10 cellular contexts compared by ENCODE assay signal in genomic region chr15:85624241-85624855, GRCh38.
DNase-seq lines count a peak whose midpoint lies in the region; ATAC-seq and TF ChIP-seq lines count a peak whose summit lies in the region.
"Had no signal": no experiment of that assay in that cellular context is flagged by ENCODE, and none has a peak within 500 bp of the region (broad histone marks: within the 10 kb centered on the region; RNA-seq: fewer than 3 reads in every experiment).

No MANE protein-coding gene starts in this region.

- no peaks in the 10 kb centered on the region for H3K36me3 ChIP-seq in ascending aorta
- H3K36me3 ChIP-seq in upper lobe of right lung: peaks cover 43% of the 10 kb centered on the region

- no peak for ATAC-seq in activated T-cell treated with anti-CD3 and anti-CD28 coated beads, Interleukin-2, amount 50 U/mL, for 4 hours
- ATAC-seq in upper lobe of right lung: peak; percentile 55

- DNase-seq in activated T-cell treated with anti-CD3 and anti-CD28 coated beads, Interleukin-2, amount 50 U/mL, for 4 hours: no peak
- no peak for DNase-seq in activated T-cell treated with anti-CD3 and anti-CD28 coated beads, Interleukin-2, amount 50 U/mL, for 1 hour
- no peak for DNase-seq in ascending aorta (ENCODE audit: low spot score in 2 of 2)
- peak; percentile 64 for DNase-seq in medulla oblongata (ENCODE audit: extremely low spot score)
- DNase-seq in upper lobe of right lung: no peak
- DNase-seq in KG1 (lab: John Stamatoyannopoulos, UW): no peak
- no peak for DNase-seq in stimulated activated CD4-positive, alpha-beta T cell treated with anti-CD3 and anti-CD28 coated beads, Interleukin-15, amount 100 ng/mL, for 24 hours
- DNase-seq in globus pallidus (ENCODE audit: low spot score): no peak
- DNase-seq: NCI-H1105 had no signal

- peaks cover 65% of the 10 kb centered on the region for H3K4me1 Mint-ChIP-seq in activated T-cell treated with anti-CD3 and anti-CD28 coated beads, Interleukin-2, amount 50 U/mL, for 4 hours (ENCODE audit: low read depth)

- H3K27me3 ChIP-seq in ascending aorta: no peaks in the 10 kb centered on the region
- H3K27me3 ChIP-seq in upper lobe of right lung: no peaks in the 10 kb centered on the region

- intact Hi-C loops in ascending aorta (cut with DNase I): loop anchor here (5.0 kb wide), 1 partner anchor 83 kb away; no protein-coding TSS in a partner anchor
- intact Hi-C loops in upper lobe of right lung (cut with DNase I): no loop called here

- H3K4me3 ChIP-seq in ascending aorta (peak overlapping the region; percentile 18 to 74), upper lobe of right lung (peak overlapping the region; percentile 47)

- H3K27ac ChIP-seq in ascending aorta (peak overlapping the region; percentile 85 to 86), upper lobe of right lung (peak overlapping the region; percentile 74)
- H3K27ac ChIP-seq: epithelial cell of prostate had no signal

- peaks cover 32% of the 10 kb centered on the region for H3K36me3 Mint-ChIP-seq in activated T-cell treated with anti-CD3 and anti-CD28 coated beads, Interleukin-2, amount 50 U/mL, for 4 hours (ENCODE audit: insufficient read depth)

- H3K4me1 ChIP-seq in ascending aorta: peaks cover 3 to 31% of the 10 kb centered on the region in 2 donors
- peaks cover 93% of the 10 kb centered on the region for H3K4me1 ChIP-seq in upper lobe of right lung

- TF ChIP-seq CTCF in ascending aorta (IDR thresholded peaks at IDR 0.05): no peak
- no peak for TF ChIP-seq CTCF in upper lobe of right lung (IDR thresholded peaks at IDR 0.05)

- no peaks in the 10 kb centered on the region for H3K27me3 Mint-ChIP-seq in activated T-cell treated with anti-CD3 and anti-CD28 coated beads, Interleukin-2, amount 50 U/mL, for 4 hours (ENCODE audit: low read depth)

- peak overlapping the region; percentile 14 for H3K4me3 Mint-ChIP-seq in activated T-cell treated with anti-CD3 and anti-CD28 coated beads, Interleukin-2, amount 50 U/mL, for 4 hours

- no peaks in the 10 kb centered on the region for H3K9me3 Mint-ChIP-seq in activated T-cell treated with anti-CD3 and anti-CD28 coated beads, Interleukin-2, amount 50 U/mL, for 4 hours

- no peaks in the 10 kb centered on the region for H3K9me3 ChIP-seq in ascending aorta
- no peaks in the 10 kb centered on the region for H3K9me3 ChIP-seq in upper lobe of right lung
